24 cellular contexts compared by ENCODE assay signal in the genomic region with DNA sequence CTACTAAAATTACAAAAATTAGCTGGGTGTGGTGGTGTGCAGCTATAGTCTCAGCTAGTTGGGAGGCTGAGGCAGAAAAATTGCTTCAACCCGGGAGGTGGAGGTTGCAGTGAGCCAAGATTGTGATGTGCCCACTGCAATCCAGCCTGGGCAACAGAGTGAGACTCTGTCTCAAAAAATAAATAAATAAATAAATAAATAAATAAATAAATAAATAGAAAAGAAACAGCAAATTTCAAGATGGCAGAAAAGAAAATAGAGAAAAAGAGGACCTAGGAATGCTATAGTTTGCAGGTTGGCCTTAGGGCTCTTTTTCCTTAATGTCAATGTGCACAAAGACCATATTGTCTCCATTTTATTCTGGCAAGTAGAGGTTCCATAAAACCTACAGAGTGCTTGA. TPM values are rescaled to one million over a fixed set of nuclear protein-coding genes. Genes with fewer than 3 reads are reported as not detected.
"Had no signal": no experiment of that assay in that cellular context is flagged by ENCODE, and none has a peak within 500 bp of the region (broad histone marks: within the 10 kb centered on the region; RNA-seq: fewer than 3 reads in every experiment).

No MANE protein-coding gene starts in this region.

- DNase-seq: dermis blood vessel endothelial cell; dorsolateral prefrontal cortex; effector CD4-positive, alpha-beta T cell; effector memory CD4-positive, alpha-beta T cell; foreskin keratinocyte; gastrocnemius medialis; glutamatergic neuron; head of caudate nucleus; heart right ventricle; hippocampal formation; left cardiac atrium; left lung; left ventricle myocardium superior; lower lobe of right lung; mesenchymal stem cell; mucosa of descending colon; naive B cell; naive thymus-derived CD8-positive, alpha-beta T cell had no signal

- ATAC-seq: foreskin keratinocyte; gastrocnemius medialis; heart right ventricle; left cardiac atrium; left lung; left ventricle myocardium superior; lower lobe of right lung; mucosa of descending colon; naive thymus-derived CD8-positive, alpha-beta T cell had no signal

- H3K4me1 ChIP-seq: esophagus muscularis mucosa, gastrocnemius medialis, heart right ventricle, left lung, lower lobe of right lung had no signal

- H3K9me3 ChIP-seq: esophagus muscularis mucosa, gastrocnemius medialis, lower lobe of right lung, mucosa of descending colon had no signal

- H3K36me3 ChIP-seq: esophagus muscularis mucosa, gastrocnemius medialis, heart right ventricle, left lung, lower lobe of right lung had no signal

- H3K27ac ChIP-seq: coronary artery, dorsolateral prefrontal cortex, esophagus muscularis mucosa, foreskin keratinocyte, gastrocnemius medialis, heart right ventricle, left lung, lower lobe of right lung had no signal

- H3K4me3 ChIP-seq: coronary artery, dorsolateral prefrontal cortex, esophagus muscularis mucosa, gastrocnemius medialis, heart right ventricle, left lung, lower lobe of right lung, mucosa of descending colon had no signal

- FAIRE-seq: endothelial cell of umbilical vein, keratinocyte had no signal

RNA-seq across cellular contexts. Expression of gene IQCF6, which starts 28.2 kb away (rescaled TPM):
- polyA plus RNA-seq: endothelial cell of umbilical vein; esophagus; fibroblast of lung; foreskin keratinocyte; heart right ventricle; keratinocyte; naive thymus-derived CD8-positive, alpha-beta T cell had no signal
